ENCODE assay signal across 14 cellular contexts in genomic region chr1:67619080-67619479, GRCh38.
DNase-seq lines count a peak whose midpoint lies in the region; ATAC-seq, FAIRE-seq and TF ChIP-seq lines count a peak whose summit lies in the region.
"Had no signal": no experiment of that assay in that cellular context is flagged by ENCODE, and none has a peak within 500 bp of the region (broad histone marks: within the 10 kb centered on the region; RNA-seq: fewer than 3 reads in every experiment).

No MANE protein-coding gene starts in this region.

- H3K36me3 ChIP-seq in K562 (ENCODE audit: control insufficient read depth, insufficient read depth, low read length) (no peaks in the 10 kb centered on the region), ovary (no peaks in the 10 kb centered on the region), urinary bladder (ENCODE audit: insufficient read depth) (no peaks in the 10 kb centered on the region)

- no peak for FAIRE-seq in K562 (lab: Jason Lieb, UNC)

- H3K9ac ChIP-seq in K562 (ENCODE audit: insufficient read depth in 1 of 2, low read depth in 2 of 2, low read length in 2 of 2): no peak overlapping the region

- H4K20me1 ChIP-seq in K562 (replicated peaks; ENCODE audit: control insufficient read depth, insufficient read depth, low read length): no peaks in the 10 kb centered on the region

- no peak for TF ChIP-seq EP300 in K562 (IDR thresholded peaks at IDR 0.05; ENCODE audit: low read length)
- TF ChIP-seq EP300 in ovary (IDR thresholded peaks at IDR 0.05): no peak

- CTCF ChIA-PET in K562 (lab: Yijun Ruan, JAX; ENCODE audit: low intra/inter-chr PET ratio): no interaction called here

- TF ChIP-seq RAD21 in K562 (CRISPR knock-in tag; conservative IDR thresholded peaks at IDR 0.05 in 1 of 2, IDR thresholded peaks at IDR 0.05 in 1 of 2): no peak

- DNase-seq in K562 (ENCODE audit: extremely low read depth in 1 of 4, low spot score in 3 of 4): no peak
- peak; percentile 64 for DNase-seq in fibroblast of pulmonary artery (ENCODE audit: low read depth)
- no peak for DNase-seq in ovary
- DNase-seq: activated CD8-positive, alpha-beta memory T cell treated with anti-CD3 and anti-CD28 coated beads, Interleukin-2, amount 50 U/mL, for 48 hours; erythroblast; MV-4-11; NCI-H510A; RPMI8226; stimulated activated CD4-positive, alpha-beta T cell treated with anti-CD3 and anti-CD28 coated beads, Interleukin-2, amount 100 ng/mL, for 48 hours; stimulated activated naive CD4-positive, alpha-beta T cell treated with Interleukin-2 at 50 U/mL for 16 hours had no signal

- intact Hi-C loops in K562 (cut with micrococcal nuclease): no loop called here
- intact Hi-C loops in ovary (cut with DNase I): no loop called here

- POLR2A ChIA-PET in K562 (lab: Yijun Ruan, JAX): interaction anchor here (1.0 to 1.5 kb wide), 2 partner anchors 14 to 48 kb away, joined by 3 to 5 read pairs; no protein-coding TSS in a partner anchor

- H3K9me3 ChIP-seq in K562 (replicated peaks; ENCODE audit: control insufficient read depth, insufficient read depth, low read depth, low read length) (no peaks in the 10 kb centered on the region), ovary (no peaks in the 10 kb centered on the region)

- TF ChIP-seq CTCF in K562 (IDR thresholded peaks at IDR 0.05 in 2 of 3, conservative IDR thresholded peaks at IDR 0.05 in 1 of 3; ENCODE audit: insufficient read depth in 2 of 3, low read depth in 1 of 3, low read length in 3 of 3) (no peak), fibroblast of pulmonary artery (IDR thresholded peaks at IDR 0.05; ENCODE audit: low read length, missing control alignments) (no peak), ovary (IDR thresholded peaks at IDR 0.05) (no peak)

- H3K4me1 ChIP-seq in K562 (replicated peaks in 1 of 2; ENCODE audit: control insufficient read depth in 2 of 2, insufficient read depth in 2 of 2, low read length in 2 of 2): no peaks in the 10 kb centered on the region
- peaks cover 10% of the 10 kb centered on the region for H3K4me1 ChIP-seq in ovary (ENCODE audit: insufficient read depth)
- no peaks in the 10 kb centered on the region for H3K4me1 ChIP-seq in urinary bladder (ENCODE audit: insufficient read depth)

- no peak for TF ChIP-seq POLR2A in K562 (conservative IDR thresholded peaks at IDR 0.05)
- TF ChIP-seq POLR2A in ovary (IDR thresholded peaks at IDR 0.05): no peak

- H3K4me2 ChIP-seq in K562 (ENCODE audit: insufficient read depth, low read length): no peak overlapping the region

- peak overlapping the region; percentile 54 for H2AFZ ChIP-seq in K562 (ENCODE audit: low read depth, low read length)

- in situ Hi-C loops in K562 (cut with MboI): no loop called here

- H3K4me3 ChIP-seq in K562 (no peak overlapping the region), fibroblast of pulmonary artery (replicated peaks; ENCODE audit: low read depth, low read length) (peak overlapping the region; percentile 10), ovary (no peak overlapping the region), urinary bladder (ENCODE audit: low read depth, low read length) (no peak overlapping the region)

- ATAC-seq in K562 (no peak), HG03108 (IDR thresholded peaks at IDR 0.05; ENCODE audit: unreplicated experiment) (no peak), GM21723 (IDR thresholded peaks at IDR 0.05; ENCODE audit: unreplicated experiment) (no peak), GM19452 (IDR thresholded peaks at IDR 0.05; ENCODE audit: unreplicated experiment) (no peak)

- H3K27ac ChIP-seq in K562 (ENCODE audit: extremely low read depth, low read depth, low read length) (no peak overlapping the region), ovary (peak overlapping the region; percentile 39 to 80), urinary bladder (ENCODE audit: low read depth) (peak overlapping the region; percentile 23)

- no peaks in the 10 kb centered on the region for H3K79me2 ChIP-seq in K562 (ENCODE audit: control insufficient read depth, insufficient read depth, low read length)

- BruUV-seq in K562 (replicated peaks; lab: Mats Ljungman, UMichigan): no TSS peak

- 19% methylated on average over 2 of the region's 2 CpGs for WGBS in K562 (ENCODE audit: insufficient coverage, low coverage, missing lambda C conversion rate)
- 8 to 20% (median 14%) methylated on average over 2 of the region's 2 CpGs for WGBS in ovary, 3 donors
- WGBS in urinary bladder: 29% methylated on average over 2 of the region's 2 CpGs

- H3K27me3 ChIP-seq in K562 (ENCODE audit: control insufficient read depth in 2 of 2, insufficient read depth in 2 of 2, low read length in 2 of 2) (no peaks in the 10 kb centered on the region), ovary (no peaks in the 10 kb centered on the region)

- no peaks in the 10 kb centered on the region for H3K9me1 ChIP-seq in K562 (ENCODE audit: control insufficient read depth, insufficient read depth, low read length)

TF ChIP-seq in K562, 482 proteins besides CTCF, POLR2A, EP300 and RAD21 (continues in another document):
- TF ChIP-seq CEBPZ (IDR thresholded peaks at IDR 0.05; ENCODE audit: borderline replicate concordance, low read depth, low read length) (no peak), ZNF77 (CRISPR knock-in tag; IDR thresholded peaks at IDR 0.05) (no peak), KLF10 (CRISPR knock-in tag; IDR thresholded peaks at IDR 0.05) (no peak), SFPQ (IDR thresholded peaks at IDR 0.05; ENCODE audit: low read depth, low read length) (no peak), MED1 (CRISPR knock-in tag; IDR thresholded peaks at IDR 0.05; ENCODE audit: borderline replicate concordance) (no peak), BCLAF1 (IDR thresholded peaks at IDR 0.05; ENCODE audit: borderline replicate concordance in 1 of 2, control insufficient read depth in 1 of 2, low read depth in 2 of 2, low read length in 1 of 2) (no peak), POLR2H (tag; IDR thresholded peaks at IDR 0.05; ENCODE audit: low read depth) (no peak), ZNF707 (CRISPR knock-in tag; conservative IDR thresholded peaks at IDR 0.05) (no peak), FIP1L1 (IDR thresholded peaks at IDR 0.05; ENCODE audit: low read depth, low read length, poor library complexity, severe bottlenecking) (no peak), LCOR (CRISPR knock-in tag; IDR thresholded peaks at IDR 0.05) (no peak), KDM1A (IDR thresholded peaks at IDR 0.05) (no peak)
